ENCODE assay signal across 12 cellular contexts in the genomic region with DNA sequence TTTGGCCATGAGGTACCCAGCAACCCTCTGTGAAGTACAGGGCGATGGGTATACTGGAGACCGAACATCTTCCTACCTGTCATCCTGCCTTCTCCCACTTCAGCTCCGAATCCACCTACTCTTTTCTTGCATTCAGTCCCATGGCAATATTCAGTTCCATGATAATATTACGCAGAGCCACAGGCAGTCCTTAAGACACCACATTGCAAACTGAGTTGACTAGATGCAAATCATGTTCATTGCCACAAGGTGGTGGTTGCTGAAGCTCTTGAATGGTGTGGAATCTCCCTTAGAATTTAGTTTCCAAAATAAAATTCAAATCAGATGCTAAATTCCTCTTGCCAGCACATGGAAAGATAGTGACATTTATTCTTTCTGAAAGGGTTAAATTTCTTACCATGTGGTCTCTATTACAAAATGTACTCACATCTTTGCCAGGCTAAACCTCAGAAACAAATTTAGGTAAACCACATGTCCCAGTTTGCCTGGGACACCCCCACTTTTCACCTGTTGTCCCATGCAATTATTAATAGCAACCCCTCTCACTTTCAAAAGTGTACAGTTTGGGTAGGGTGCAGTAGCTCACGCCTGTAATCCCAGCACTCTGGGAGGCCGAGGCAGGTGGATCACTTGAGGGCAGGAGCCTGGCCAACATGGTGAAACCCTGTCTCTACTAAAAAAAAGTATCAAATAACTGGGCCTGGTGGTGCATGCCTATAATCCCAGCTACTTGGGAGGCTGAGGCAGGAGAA. TPM values are rescaled to one million over a fixed set of nuclear protein-coding genes. Genes with fewer than 3 reads are reported as not detected.
A peak's percentile ranks its signal among the peaks of the same experiment; 100 is the strongest.
DNase-seq lines count a peak whose midpoint lies in the region; ATAC-seq and TF ChIP-seq lines count a peak whose summit lies in the region.
"Had no signal": no experiment of that assay in that cellular context is flagged by ENCODE, and none has a peak within 500 bp of the region (broad histone marks: within the 10 kb centered on the region; RNA-seq: fewer than 3 reads in every experiment).

No MANE protein-coding gene starts in this region.

- no peaks in the 10 kb centered on the region for H3K36me3 ChIP-seq in left ventricle myocardium inferior
- H3K36me3 ChIP-seq: prostate gland had no signal

- peak; percentile 34 for TF ChIP-seq CTCF in left ventricle myocardium inferior (IDR thresholded peaks at IDR 0.05; ENCODE audit: borderline replicate concordance)
- peak; percentile 29 for TF ChIP-seq CTCF in fibroblast of villous mesenchyme (IDR thresholded peaks at IDR 0.05; ENCODE audit: insufficient read depth, low read depth, low read length)

- H3K4me1 ChIP-seq in left ventricle myocardium inferior, result peaks cover 24% of the 10 kb centered on the region
- H3K4me1 ChIP-seq: prostate gland had no signal

- DNase-seq in left ventricle myocardium inferior (no peak), left cardiac atrium (no peak), RPMI7951 (ENCODE audit: low read depth) (peak; percentile 21), fibroblast of villous mesenchyme (ENCODE audit: low read depth) (peak; percentile 13), amniotic stem cell (lab: John Stamatoyannopoulos, UW) (no peak), LoVo (ENCODE audit: low spot score) (no peak)
- DNase-seq: activated T-cell treated with anti-CD3 and anti-CD28 coated beads, Interleukin-2, amount 50 U/mL, for 72 hours; immature natural killer cell; NCI-H2171 had no signal

- H3K4me3 ChIP-seq in left ventricle myocardium inferior, result no peak overlapping the region
- H3K4me3 ChIP-seq in fibroblast of villous mesenchyme (ENCODE audit: low read depth, low read length), result no peak overlapping the region
- H3K4me3 ChIP-seq: prostate gland had no signal

- H3K27me3 ChIP-seq in left ventricle myocardium inferior (ENCODE audit: low read depth), result no peaks in the 10 kb centered on the region

- H3K9me3 ChIP-seq in left ventricle myocardium inferior (replicated peaks), result no peaks in the 10 kb centered on the region
- H3K9me3 ChIP-seq: prostate gland had no signal

- ATAC-seq in left cardiac atrium (no peak), HG03460 (IDR thresholded peaks at IDR 0.05; ENCODE audit: unreplicated experiment) (no peak), GM19467 (IDR thresholded peaks at IDR 0.05; ENCODE audit: unreplicated experiment) (no peak)
- ATAC-seq: activated T-cell treated with anti-CD3 and anti-CD28 coated beads, Interleukin-2, amount 50 U/mL, for 72 hours had no signal

- intact Hi-C loops in left ventricle myocardium inferior (cut with micrococcal nuclease), result loop anchor here (10.0 kb wide), 1 partner anchor 83 kb away; no protein-coding TSS in a partner anchor
- intact Hi-C loops in left cardiac atrium (cut with DNase I), result loop anchor here (5.0 kb wide), 2 partner anchors 76 to 86 kb away; no protein-coding TSS in a partner anchor

- no peak overlapping the region for H3K27ac ChIP-seq in left ventricle myocardium inferior (replicated peaks)
- H3K27ac ChIP-seq: prostate gland had no signal

RNA-seq across cellular contexts. Expression of a gene that starts 1.7 kb away (rescaled TPM):
- total RNA-seq in left ventricle myocardium inferior (not detected), left cardiac atrium (not detected), fibroblast of villous mesenchyme (under 0.01 TPM in 1 of 2 replicates, not detected in the other)
- total RNA-seq in RPMI7951 (2014; rRNA removed; shearing (Covaris generic)), result not detected in 2 replicates

RNA-seq across cellular contexts. Expression of a gene that starts 17.1 kb away (rescaled TPM):
- total RNA-seq in left ventricle myocardium inferior (349 TPM), left cardiac atrium (100 to 1,000 TPM; 213 to 242 TPM), fibroblast of villous mesenchyme (46.4 and 53.5 TPM in 2 replicates)
- 23.5 and 29.6 TPM in 2 replicates for total RNA-seq in RPMI7951 (2014; rRNA removed; shearing (Covaris generic))

Comparison
In these comparisons a context has a peak if more than half of its experiments do, and no peak if none do; other contexts are left out.
1. DNase-seq: peak in RPMI7951 (single experiment) and fibroblast of villous mesenchyme (single experiment); none in left ventricle myocardium inferior (single experiment), left cardiac atrium (single experiment), amniotic stem cell (single experiment) and LoVo (single experiment).